8 cellular contexts compared by ENCODE assay signal in the genomic region with DNA sequence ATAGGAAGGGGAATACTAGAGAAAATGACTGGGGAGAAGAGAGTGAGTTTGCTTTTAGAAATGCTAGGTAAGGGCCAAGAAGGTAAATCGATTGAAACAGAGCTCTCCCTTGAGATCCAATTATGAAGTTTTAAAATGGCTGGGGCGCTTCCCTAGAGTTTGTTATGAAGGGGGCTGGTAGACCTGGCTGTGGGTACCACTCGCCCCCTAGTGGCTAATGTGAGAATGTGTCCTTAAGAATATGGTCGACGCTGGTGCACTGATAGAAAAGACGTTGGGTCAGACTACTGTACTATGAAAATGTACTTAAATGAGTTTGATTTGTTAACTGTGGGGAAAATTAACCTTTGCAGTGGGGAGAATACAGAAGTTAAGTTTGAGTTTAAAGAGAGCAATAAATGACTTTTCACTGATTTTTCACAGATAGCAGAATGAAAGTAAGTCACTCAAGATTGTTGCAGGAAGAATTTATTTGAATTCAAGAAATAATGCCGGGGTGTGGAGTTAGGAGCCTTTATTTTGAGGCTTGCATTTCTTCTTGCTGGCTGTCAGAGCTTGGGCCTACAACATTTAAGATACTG. TPM values are rescaled to one million over a fixed set of nuclear protein-coding genes. Genes with fewer than 3 reads are reported as not detected.
DNase-seq lines count a peak whose midpoint lies in the region; ATAC-seq and TF ChIP-seq lines count a peak whose summit lies in the region.

No MANE protein-coding gene starts in this region.

- TF ChIP-seq CTCF in fibroblast of pulmonary artery (IDR thresholded peaks at IDR 0.05; ENCODE audit: low read length, missing control alignments) (peak; percentile 93), omental fat pad (IDR thresholded peaks at IDR 0.05) (peak in 2 of 3 donors; percentile 12 to 51), tibial nerve (IDR thresholded peaks at IDR 0.05) (peak; percentile 72 to 91 (median 84))

- H3K4me3 ChIP-seq in fibroblast of pulmonary artery (replicated peaks; ENCODE audit: low read depth, low read length), result peak overlapping the region; percentile 19
- H3K4me3 ChIP-seq in tibial nerve, result no peak overlapping the region

- H3K27me3 Mint-ChIP-seq in activated T-cell treated with anti-CD3 and anti-CD28 coated beads, Interleukin-2, amount 50 U/mL, for 24 hours, result no peaks in the 10 kb centered on the region

- 8 to 10% methylated on average over 7 of the region's 7 CpGs for WGBS in tibial nerve, 2 donors

- peak; percentile 77 for DNase-seq in Daoy (ENCODE audit: low read depth)
- DNase-seq in HuH-7 (ENCODE audit: low spot score), result peak; percentile 69
- peak; percentile 70 for DNase-seq in NOMO-1 treated with DMSO at 0.1 percent for 48 hours (lab: John Stamatoyannopoulos, UW; ENCODE audit: unreplicated experiment)
- peak; percentile 36 for DNase-seq in activated T-cell treated with anti-CD3 and anti-CD28 coated beads, Interleukin-2, amount 50 U/mL, for 24 hours
- peak; percentile 85 for DNase-seq in fibroblast of pulmonary artery (ENCODE audit: low read depth)
- no peak for DNase-seq in omental fat pad (ENCODE audit: low spot score)
- DNase-seq in tibial nerve (ENCODE audit: low spot score in 2 of 2), result peak in 1 of 2 donors; percentile 28

- no peak overlapping the region for H3K27ac Mint-ChIP-seq in activated T-cell treated with anti-CD3 and anti-CD28 coated beads, Interleukin-2, amount 50 U/mL, for 24 hours

- TF ChIP-seq EP300 in tibial nerve (IDR thresholded peaks at IDR 0.05), result no peak

- no peak overlapping the region for H3K27ac ChIP-seq in tibial nerve

- peaks cover 4% of the 10 kb centered on the region for H3K4me1 Mint-ChIP-seq in activated T-cell treated with anti-CD3 and anti-CD28 coated beads, Interleukin-2, amount 50 U/mL, for 24 hours (ENCODE audit: low read depth)

- H3K4me3 Mint-ChIP-seq in activated T-cell treated with anti-CD3 and anti-CD28 coated beads, Interleukin-2, amount 50 U/mL, for 24 hours, result no peak overlapping the region

- no peaks in the 10 kb centered on the region for H3K9me3 ChIP-seq in tibial nerve

- TF ChIP-seq POLR2A in tibial nerve (IDR thresholded peaks at IDR 0.05), result no peak

- H3K4me1 ChIP-seq in tibial nerve, result peaks cover 0 to 7% (median 0%) of the 10 kb centered on the region in 4 donors

- ATAC-seq in GM21576 (IDR thresholded peaks at IDR 0.05; ENCODE audit: unreplicated experiment), result peak; percentile 87
- ATAC-seq in omental fat pad (ENCODE audit: low FRiP score), result peak; percentile 66

- H3K27me3 ChIP-seq in tibial nerve, result no peaks in the 10 kb centered on the region

- H3K36me3 Mint-ChIP-seq in activated T-cell treated with anti-CD3 and anti-CD28 coated beads, Interleukin-2, amount 50 U/mL, for 24 hours (ENCODE audit: low read depth), result no peaks in the 10 kb centered on the region

- no peaks in the 10 kb centered on the region for H3K9me3 Mint-ChIP-seq in activated T-cell treated with anti-CD3 and anti-CD28 coated beads, Interleukin-2, amount 50 U/mL, for 24 hours

- H3K36me3 ChIP-seq in tibial nerve, result no peaks in the 10 kb centered on the region

RNA-seq across cellular contexts. Expression of a gene that starts 9.2 kb away (rescaled TPM):
- not detected in 2 replicates for total RNA-seq in Daoy (2014; rRNA removed; shearing (Covaris generic))
- total RNA-seq in omental fat pad, result not detected
- total RNA-seq in tibial nerve, result not detected

RNA-seq across cellular contexts. Expression of a gene that starts 42.5 kb away (rescaled TPM):
- 14.7 and 18.1 TPM in 2 replicates for total RNA-seq in Daoy (2014; rRNA removed; shearing (Covaris generic))
- total RNA-seq in omental fat pad (10 to 100 TPM in 2 of 4 donors, 1 to 10 TPM in 1, not detected in 1; 2.3 to 39.1 (median 13.1) TPM), tibial nerve (1 to 10 TPM in 3 of 4 donors, under 1 TPM in 1; 0.98 to 8.5 (median 5.6) TPM)

RNA-seq across cellular contexts. Expression of a gene that starts 45.0 kb away (rescaled TPM):
- 0.80 and 5.1 TPM in 2 replicates for total RNA-seq in Daoy (2014; rRNA removed; shearing (Covaris generic))
- total RNA-seq in omental fat pad (under 1 TPM in 1 of 4 donors, not detected in 3; 0.65 TPM), tibial nerve (1 to 10 TPM in 1 of 4 donors, not detected in 3; 3.1 TPM)

Comparison
In these comparisons a context has a peak if more than half of its experiments do, and no peak if none do; other contexts are left out.
1. CTCF ChIP-seq: peak in every context shown above with its lines; median percentile 93 in fibroblast of pulmonary artery; 84 in tibial nerve; 32 in omental fat pad.